ENCODE assay signal across 8 cellular contexts in genomic region chr20:45097485-45098095, GRCh38. TPM values are rescaled to one million over a fixed set of nuclear protein-coding genes. Genes with fewer than 3 reads are reported as not detected.
DNase-seq lines count a peak whose midpoint lies in the region; ATAC-seq and TF ChIP-seq lines count a peak whose summit lies in the region.

No MANE protein-coding gene starts in this region.

- peak overlapping the region; percentile 62 for H3K4me3 Mint-ChIP-seq in memory B cell

- H3K27ac ChIP-seq in body of pancreas (no peak overlapping the region), upper lobe of right lung (no peak overlapping the region)

- no peak overlapping the region for H3K27ac Mint-ChIP-seq in memory B cell

- peaks cover 12% of the 10 kb centered on the region for H3K4me1 Mint-ChIP-seq in memory B cell

- ATAC-seq in body of pancreas, result no peak
- ATAC-seq in memory B cell (ENCODE audit: low read depth), result peak; percentile 66
- ATAC-seq in upper lobe of right lung, result peak; percentile 72

- H3K36me3 ChIP-seq in body of pancreas (replicated peaks in 1 of 2; ENCODE audit: insufficient read depth in 1 of 2, low read depth in 2 of 2) (no peaks in the 10 kb centered on the region), upper lobe of right lung (no peaks in the 10 kb centered on the region)

- TF ChIP-seq CTCF in body of pancreas (IDR thresholded peaks at IDR 0.05) (peak in 4 of 7 experiments; percentile 7 to 31 (median 22)), upper lobe of right lung (IDR thresholded peaks at IDR 0.05) (peak; percentile 43)

- H3K27me3 Mint-ChIP-seq in memory B cell, result peaks cover 22% of the 10 kb centered on the region

- H3K27me3 ChIP-seq in body of pancreas (peaks cover 0 to 19% of the 10 kb centered on the region in 2 donors), upper lobe of right lung (peaks cover 45% of the 10 kb centered on the region)

- peaks cover 19% of the 10 kb centered on the region for H3K4me1 ChIP-seq in body of pancreas
- peaks cover 12% of the 10 kb centered on the region for H3K4me1 ChIP-seq in upper lobe of right lung

- H3K4me3 ChIP-seq in body of pancreas, result no peak overlapping the region
- no peak overlapping the region for H3K4me3 ChIP-seq in upper lobe of right lung

- DNase-seq in activated effector memory CD4-positive, alpha-beta T cell treated with anti-CD3 and anti-CD28 coated beads, Interleukin-2, amount 50 U/mL, for 16 hours, result peak; percentile 73
- no peak for DNase-seq in activated effector memory CD4-positive, alpha-beta T cell treated with Interleukin-2 at 50 U/mL for 16 hours
- DNase-seq in body of pancreas, result peak in 3 of 4 donors; percentile 28 to 48 (median 28)
- peak; percentile 35 for DNase-seq in memory B cell (ENCODE audit: low spot score in 2 of 2)
- DNase-seq in upper lobe of right lung, result peak; percentile 78
- no peak for DNase-seq in NCI-H345 treated with DMSO at 0.1 percent for 48 hours (lab: John Stamatoyannopoulos, UW; ENCODE audit: unreplicated experiment)
- no peak for DNase-seq in NCI-H2107 (lab: John Stamatoyannopoulos, UW)
- no peak for DNase-seq in NCI-H526 treated with DMSO at 0.1 percent for 48 hours (lab: John Stamatoyannopoulos, UW)

- H3K9me3 Mint-ChIP-seq in memory B cell, result no peaks in the 10 kb centered on the region

- 25 to 48% methylated on average over 9 to 55 of the region's 55 CpGs for WGBS in body of pancreas, 2 donors

- no peaks in the 10 kb centered on the region for H3K36me3 Mint-ChIP-seq in memory B cell

- no peaks in the 10 kb centered on the region for H3K9me3 ChIP-seq in body of pancreas
- H3K9me3 ChIP-seq in upper lobe of right lung, result no peaks in the 10 kb centered on the region

- TF ChIP-seq POLR2A in body of pancreas (IDR thresholded peaks at IDR 0.05), result no peak

- intact Hi-C loops in body of pancreas (cut with DNase I) (no loop called here), upper lobe of right lung (cut with DNase I) (loop anchor here (10.0 kb wide), 1 partner anchor 53 kb away; no protein-coding TSS in a partner anchor)

RNA-seq across cellular contexts. Expression of gene KCNS1, which starts 3.3 kb away (rescaled TPM):
- not detected for total RNA-seq in body of pancreas
- total RNA-seq in upper lobe of right lung, result 1.6 TPM

RNA-seq across cellular contexts. Expression of gene WFDC5, which starts 17.4 kb away (rescaled TPM):
- total RNA-seq in body of pancreas (not detected), upper lobe of right lung (1.3 TPM)

RNA-seq across cellular contexts. Expression of gene WFDC12, which starts 26.7 kb away (rescaled TPM):
- total RNA-seq in body of pancreas (not detected), upper lobe of right lung (1.8 TPM)

Comparison
In these comparisons a context has a peak if more than half of its experiments do, and no peak if none do; other contexts are left out.
1. DNase-seq: peak in activated effector memory CD4-positive, alpha-beta T cell treated with anti-CD3 and anti-CD28 coated beads, Interleukin-2, amount 50 U/mL, for 16 hours (single experiment), body of pancreas (3 of 4), memory B cell (2 of 2) and upper lobe of right lung (single experiment); none in activated effector memory CD4-positive, alpha-beta T cell treated with Interleukin-2 at 50 U/mL for 16 hours (single experiment), NCI-H345 treated with DMSO at 0.1 percent for 48 hours (single experiment), NCI-H2107 (single experiment) and NCI-H526 treated with DMSO at 0.1 percent for 48 hours (single experiment).